11 cellular contexts compared by ENCODE assay signal in genomic region chr14:69629225-69630127, GRCh38. TPM values are rescaled to one million over a fixed set of nuclear protein-coding genes. Genes with fewer than 3 reads are reported as not detected.
DNase-seq lines count a peak whose midpoint lies in the region; ATAC-seq, FAIRE-seq and TF ChIP-seq lines count a peak whose summit lies in the region.
"Had no signal": no experiment of that assay in that cellular context is flagged by ENCODE, and none has a peak within 500 bp of the region (broad histone marks: within the 10 kb centered on the region; RNA-seq: fewer than 3 reads in every experiment).

No MANE protein-coding gene starts in this region.

- no peak overlapping the region for H3K4me3 Mint-ChIP-seq in activated naive CD8-positive, alpha-beta T cell treated with anti-CD3 and anti-CD28 coated beads, Interleukin-2, amount 50 U/mL, for 24 hours
- H3K4me3 Mint-ChIP-seq in Calu3 (ENCODE audit: low read depth, unreplicated experiment) (no peak overlapping the region), GM23338 (no peak overlapping the region)

- TF ChIP-seq CTCF in A673 (conservative IDR thresholded peaks at IDR 0.05; ENCODE audit: low read depth, low read length): no peak
- TF ChIP-seq CTCF in Calu3 (IDR thresholded peaks at IDR 0.05; ENCODE audit: unreplicated experiment): no peak
- TF ChIP-seq CTCF in GM23338 (conservative IDR thresholded peaks at IDR 0.05; ENCODE audit: low read depth in 2 of 2): no peak

- H3K79me2 ChIP-seq in GM23338 (replicated peaks; ENCODE audit: insufficient read depth): no peaks in the 10 kb centered on the region; the same call in 1 of the 2 replicates

- POLR2A ChIA-PET in A673 (lab: Charles Lee; ENCODE audit: low non-redundant PET): no interaction called here

- peaks cover 97% of the 10 kb centered on the region for H3K4me1 Mint-ChIP-seq in activated naive CD8-positive, alpha-beta T cell treated with anti-CD3 and anti-CD28 coated beads, Interleukin-2, amount 50 U/mL, for 24 hours
- H3K4me1 Mint-ChIP-seq in Calu3 (ENCODE audit: low read depth, unreplicated experiment) (peaks cover 39% of the 10 kb centered on the region), GM23338 (peaks cover 55% of the 10 kb centered on the region)

- H3K27me3 ChIP-seq in BLaER1 treated with 17β-estradiol and CSF1 and Interleukin-3, amounts not matched to agents 10 nM and 100 nM: no peaks in the 10 kb centered on the region
- H3K27me3 ChIP-seq in A673 (replicated peaks; ENCODE audit: insufficient read depth, low read depth, low read length, poor library complexity): no peaks in the 10 kb centered on the region
- H3K27me3 ChIP-seq in GM23338 (ENCODE audit: insufficient read depth): no peaks in the 10 kb centered on the region

- no peak for ATAC-seq in activated naive CD8-positive, alpha-beta T cell treated with anti-CD3 and anti-CD28 coated beads, Interleukin-2, amount 50 U/mL, for 24 hours
- ATAC-seq in GM23338: no peak

- no peak for TF ChIP-seq POLR2A in GM12891 (IDR thresholded peaks at IDR 0.05; ENCODE audit: low read depth, low read length)

- H3K27ac Mint-ChIP-seq in activated naive CD8-positive, alpha-beta T cell treated with anti-CD3 and anti-CD28 coated beads, Interleukin-2, amount 50 U/mL, for 24 hours: peak overlapping the region; percentile 59
- no peak overlapping the region for H3K27ac Mint-ChIP-seq in Calu3 (ENCODE audit: unreplicated experiment)
- no peak overlapping the region for H3K27ac Mint-ChIP-seq in GM23338

- peak overlapping the region; percentile 29 to 99 (median 62) for H3K4me2 ChIP-seq in BLaER1 treated with 17β-estradiol and CSF1 and Interleukin-3, amounts not matched to agents 10 nM and 100 nM
- no peak overlapping the region for H3K4me2 ChIP-seq in GM23338

- H3K9me2 ChIP-seq in GM23338 (ENCODE audit: insufficient read depth): no peaks in the 10 kb centered on the region

- peaks cover 0 to 8% (median 0%) of the 10 kb centered on the region in 11 experiments; a peak in 2 of 22 replicates for H3K36me3 ChIP-seq in BLaER1 treated with 17β-estradiol and CSF1 and Interleukin-3, amounts not matched to agents 10 nM and 100 nM
- H3K36me3 ChIP-seq in KOPT-K1 (ENCODE audit: insufficient read depth, low read length) (no peaks in the 10 kb centered on the region), A673 (ENCODE audit: insufficient read depth, low read length, poor library complexity, severe bottlenecking) (no peaks in the 10 kb centered on the region), GM23338 (ENCODE audit: insufficient read depth) (no peaks in the 10 kb centered on the region)
- H3K36me3 ChIP-seq: thoracic aorta had no signal

- intact Hi-C loops in A673 (cut with micrococcal nuclease; ENCODE audit: unreplicated experiment) (loop anchor here (5.0 kb wide), 1 partner anchor 73 kb away; no protein-coding TSS in a partner anchor), Calu3 (cut with micrococcal nuclease; ENCODE audit: unreplicated experiment) (no loop called here)

- H3K9ac ChIP-seq in BLaER1 treated with 17β-estradiol and CSF1 and Interleukin-3, amounts not matched to agents 10 nM and 100 nM: peak overlapping the region in 1 of 11 experiments; percentile 21; a peak in 1 of 22 replicates

- peak; percentile 77 for FAIRE-seq in GM12891 (lab: Jason Lieb, UNC)

- no peaks in the 10 kb centered on the region for H3F3A ChIP-seq in GM23338 (replicated peaks; ENCODE audit: low read depth)

- peaks cover 9% of the 10 kb centered on the region for H3K36me3 Mint-ChIP-seq in activated naive CD8-positive, alpha-beta T cell treated with anti-CD3 and anti-CD28 coated beads, Interleukin-2, amount 50 U/mL, for 24 hours (ENCODE audit: low read depth)
- H3K36me3 Mint-ChIP-seq in Calu3 (ENCODE audit: insufficient read depth, unreplicated experiment) (no peaks in the 10 kb centered on the region), GM23338 (ENCODE audit: low read depth) (no peaks in the 10 kb centered on the region)

- no peaks in the 10 kb centered on the region for H3K27me3 Mint-ChIP-seq in activated naive CD8-positive, alpha-beta T cell treated with anti-CD3 and anti-CD28 coated beads, Interleukin-2, amount 50 U/mL, for 24 hours
- no peaks in the 10 kb centered on the region for H3K27me3 Mint-ChIP-seq in Calu3 (ENCODE audit: unreplicated experiment)
- H3K27me3 Mint-ChIP-seq in GM23338 (ENCODE audit: insufficient read depth, low read depth, poor library complexity): peaks cover 3% of the 10 kb centered on the region

- H3K4me1 ChIP-seq in BLaER1 treated with 17β-estradiol and CSF1 and Interleukin-3, amounts not matched to agents 10 nM and 100 nM: peaks cover 83 to 100% (median 95%) of the 10 kb centered on the region in 10 experiments
- H3K4me1 ChIP-seq in A673 (ENCODE audit: insufficient read depth, low read length, poor library complexity, severe bottlenecking): no peaks in the 10 kb centered on the region
- H3K4me1 ChIP-seq in GM23338 (ENCODE audit: insufficient read depth): peaks cover 36% of the 10 kb centered on the region

- BruUV-seq in A673 (replicated peaks; lab: Mats Ljungman, UMichigan) (no TSS peak), Calu3 (replicated peaks; lab: Mats Ljungman, UMichigan) (no TSS peak)

- no peaks in the 10 kb centered on the region for H3K9me3 Mint-ChIP-seq in activated naive CD8-positive, alpha-beta T cell treated with anti-CD3 and anti-CD28 coated beads, Interleukin-2, amount 50 U/mL, for 24 hours
- no peaks in the 10 kb centered on the region for H3K9me3 Mint-ChIP-seq in Calu3 (ENCODE audit: low read depth, unreplicated experiment)
- H3K9me3 Mint-ChIP-seq in GM23338: no peaks in the 10 kb centered on the region

- no peaks in the 10 kb centered on the region for H3K9me3 ChIP-seq in BLaER1 treated with 17β-estradiol and CSF1 and Interleukin-3, amounts not matched to agents 10 nM and 100 nM (replicated peaks in 1 of 11)
- no peaks in the 10 kb centered on the region for H3K9me3 ChIP-seq in KOPT-K1 (ENCODE audit: insufficient read depth, low read length, poor library complexity, severe bottlenecking)
- H3K9me3 ChIP-seq in A673 (ENCODE audit: low read depth, low read length, poor library complexity, severe bottlenecking): no peaks in the 10 kb centered on the region
- H3K9me3 ChIP-seq: thoracic aorta had no signal

- no peak overlapping the region for H2AFZ ChIP-seq in GM23338

- DNase-seq in GM12891 (ENCODE audit: insufficient read length, low spot score): no peak
- DNase-seq in activated naive CD8-positive, alpha-beta T cell treated with anti-CD3 and anti-CD28 coated beads, Interleukin-2, amount 50 U/mL, for 24 hours: no peak
- no peak for DNase-seq in D341Med (ENCODE audit: low spot score)
- no peak for DNase-seq in A673 (ENCODE audit: low spot score)
- DNase-seq in Calu3: no peak
- no peak for DNase-seq in GM23338 (ENCODE audit: low spot score)

- H4K20me1 ChIP-seq in BLaER1 treated with 17β-estradiol and CSF1 and Interleukin-3, amounts not matched to agents 10 nM and 100 nM: peaks cover 73 to 100% (median 99%) of the 10 kb centered on the region in 11 experiments
- H4K20me1 ChIP-seq in GM23338 (replicated peaks; ENCODE audit: insufficient read depth): no peaks in the 10 kb centered on the region; the same call in 1 of the 2 replicates

- CTCF ChIA-PET in A673 (lab: Charles Lee) (no interaction called here), Calu3 (lab: Charles Lee) (interaction anchor here (0.5 kb wide), 1 partner anchor 45 kb away, joined by 4 read pairs; no protein-coding TSS in a partner anchor)

- no peak overlapping the region for H3K27ac ChIP-seq in BLaER1 treated with 17β-estradiol and CSF1 and Interleukin-3, amounts not matched to agents 10 nM and 100 nM
- peak overlapping the region; percentile 5 for H3K27ac ChIP-seq in KOPT-K1 (ENCODE audit: low read depth, low read length, poor library complexity, severe bottlenecking)
- no peak overlapping the region for H3K27ac ChIP-seq in A673 (ENCODE audit: low read depth, low read length, poor library complexity, severe bottlenecking)
- no peak overlapping the region for H3K27ac ChIP-seq in GM23338 (ENCODE audit: low read depth)
- H3K27ac ChIP-seq: thoracic aorta had no signal

- no peak overlapping the region for H3K4me3 ChIP-seq in BLaER1 treated with 17β-estradiol and CSF1 and Interleukin-3, amounts not matched to agents 10 nM and 100 nM
- H3K4me3 ChIP-seq in A673 (ENCODE audit: low read depth, low read length, poor library complexity, severe bottlenecking) (no peak overlapping the region), GM23338 (no peak overlapping the region)
- H3K4me3 ChIP-seq: thoracic aorta had no signal

TF ChIP-seq in GM12891, 5 proteins besides CTCF, POLR2A, EP300 and RAD21:
- TF ChIP-seq PAX5 (IDR thresholded peaks at IDR 0.05; ENCODE audit: insufficient read depth, low read length, severe bottlenecking) (no peak), POLR2AphosphoS5 (IDR thresholded peaks at IDR 0.05; ENCODE audit: low read depth, low read length) (no peak), TAF1 (IDR thresholded peaks at IDR 0.05; ENCODE audit: low read depth, low read length) (no peak), POU2F2 (IDR thresholded peaks at IDR 0.05; ENCODE audit: low read depth, low read length) (peak; percentile 93), SPI1 (IDR thresholded peaks at IDR 0.05; ENCODE audit: low read depth, low read length) (peak; percentile 47)
TF ChIP-seq in GM12891: peak in this region for 2.

TF ChIP-seq in GM23338, 12 proteins besides CTCF, POLR2A, EP300 and RAD21 (continues in another document):
- TF ChIP-seq EZH2 (IDR thresholded peaks at IDR 0.05; ENCODE audit: low read depth, unreplicated experiment): no peak
- no peak for TF ChIP-seq JUNB (IDR thresholded peaks at IDR 0.05; ENCODE audit: unreplicated experiment)
- no peak for TF ChIP-seq ETS1 (IDR thresholded peaks at IDR 0.05)
- no peak for TF ChIP-seq ZNF114 (CRISPR knock-in tag; IDR thresholded peaks at IDR 0.05)
- no peak for TF ChIP-seq NANOG (IDR thresholded peaks at IDR 0.05; ENCODE audit: borderline replicate concordance)
- no peak for TF ChIP-seq POLR2AphosphoS5 (IDR thresholded peaks at IDR 0.05; ENCODE audit: low read depth)

RNA-seq across cellular contexts. Expression of gene SUSD6, which starts 18.1 kb away (rescaled TPM):
- 24.1 TPM for polyA plus RNA-seq in GM12891 (2012; ENCODE audit: low read depth, missing spikeins)
- total RNA-seq in A673 (2021) (9.2 and 13.1 TPM in 2 replicates), Calu3 (2022) (44.7 and 45.5 TPM in 2 replicates)
- 3.4 and 4.5 TPM in 2 replicates for total RNA-seq in GM23338 (2014; rRNA removed; shearing (Covaris generic))
- 2.8 and 3.3 TPM in 2 replicates for polyA plus RNA-seq in GM23338 (2016; fragmentation: Nextera tagmentation; extraction: Ambion mirVana)

RNA-seq across cellular contexts. Expression of gene CCDC177, which starts 54.8 kb away (rescaled TPM):
- polyA plus RNA-seq in GM12891 (2012; ENCODE audit: low read depth, missing spikeins): not detected
- 0.09 TPM in 1 of 2 replicates, not detected in the other for total RNA-seq in A673 (2021)
- total RNA-seq in Calu3 (2022): not detected in 2 replicates
- 0.66 and 1.7 TPM in 2 replicates for total RNA-seq in GM23338 (2014; rRNA removed; shearing (Covaris generic))
- polyA plus RNA-seq in GM23338 (2016; fragmentation: Nextera tagmentation; extraction: Ambion mirVana): 0.18 and 0.38 TPM in 2 replicates
- total RNA-seq: epithelial cell of proximal tubule, liver, thoracic aorta had no signal
